ENCODE assay signal across 8 cellular contexts in genomic region chr17:4703330-4703691, GRCh38. TPM values are rescaled to one million over a fixed set of nuclear protein-coding genes. Genes with fewer than 3 reads are reported as not detected.
DNase-seq lines count a peak whose midpoint lies in the region; ATAC-seq and TF ChIP-seq lines count a peak whose summit lies in the region.

No MANE protein-coding gene starts in this region.

- POLR2A ChIA-PET in CD8-positive, alpha-beta memory T cell (lab: Charles Lee), result interaction anchor here (1.0 to 2.1 kb wide), 3 partner anchors 87 to 237 kb away, joined by 3 to 9 read pairs (median 4); partner anchors contain the start of genes PLD2, RNF167 and SLC25A11
- POLR2A ChIA-PET in PC-3 (lab: Charles Lee; ENCODE audit: unreplicated experiment), result interaction anchor here (0.6 kb wide), 1 partner anchor 87 kb away, joined by 15 read pairs; no protein-coding TSS in a partner anchor

- no TSS peak for BruUV-seq in PC-3 (replicated peaks; lab: Mats Ljungman, UMichigan)

- H3K79me2 ChIP-seq in PC-3 (ENCODE audit: low read length) (peaks cover 70% of the 10 kb centered on the region), osteoblast (ENCODE audit: insufficient read depth, low read length) (peaks cover 49% of the 10 kb centered on the region)

- peak overlapping the region; percentile 81 to 95 (median 91) for H3K4me3 Mint-ChIP-seq in CD8-positive, alpha-beta memory T cell

- no peak for ATAC-seq in PC-3
- no peak for ATAC-seq in GM18511 (IDR thresholded peaks at IDR 0.05; ENCODE audit: unreplicated experiment)

- H3K9me3 Mint-ChIP-seq in CD8-positive, alpha-beta memory T cell, result no peaks in the 10 kb centered on the region

- peak overlapping the region; percentile 95 for H3K4me2 ChIP-seq in PC-3 (ENCODE audit: low read length)
- H3K4me2 ChIP-seq in osteoblast (ENCODE audit: insufficient read depth, low read length), result peak overlapping the region; percentile 98

- peaks cover 0 to 3% of the 10 kb centered on the region in 2 donors for H3K27me3 Mint-ChIP-seq in CD8-positive, alpha-beta memory T cell

- DNase-seq in CD8-positive, alpha-beta memory T cell, result no peak
- no peak for DNase-seq in PC-3
- DNase-seq in epithelial cell of esophagus (ENCODE audit: low read depth), result no peak
- DNase-seq in osteoblast (ENCODE audit: insufficient read length, low spot score, missing footprints), result peak; percentile 79
- DNase-seq in NCI-H526 treated with DMSO at 0.1 percent for 48 hours (lab: John Stamatoyannopoulos, UW), result no peak
- no peak for DNase-seq in HUDEP-2 (lab: John Stamatoyannopoulos, UW; ENCODE audit: unreplicated experiment in 76 of 76)
- no peak for DNase-seq in activated CD4-positive, CD25-positive, alpha-beta regulatory T cell treated with anti-CD3 and anti-CD28 coated beads, Interleukin-2, amount 50 U/mL, for 72 hours

- TF ChIP-seq CTCF in PC-3 (conservative IDR thresholded peaks at IDR 0.05; ENCODE audit: low read depth, low read length), result no peak
- no peak for TF ChIP-seq CTCF in epithelial cell of esophagus (IDR thresholded peaks at IDR 0.05; ENCODE audit: insufficient read depth, low read depth, low read length, missing control alignments)
- no peak for TF ChIP-seq CTCF in osteoblast (IDR thresholded peaks at IDR 0.05; ENCODE audit: extremely low read depth, low read depth, low read length)

- no peaks in the 10 kb centered on the region for H3K9me3 ChIP-seq in CD8-positive, alpha-beta memory T cell (ENCODE audit: low read length)
- H3K9me3 ChIP-seq in PC-3 (ENCODE audit: low read length) (no peaks in the 10 kb centered on the region), osteoblast (ENCODE audit: low read depth, low read length) (no peaks in the 10 kb centered on the region)

- peak overlapping the region; percentile 97 for H3K9ac ChIP-seq in PC-3 (ENCODE audit: low read length)

- H3K9me2 ChIP-seq in PC-3 (replicated peaks; ENCODE audit: low read length), result no peaks in the 10 kb centered on the region

- H2AFZ ChIP-seq in PC-3 (ENCODE audit: low read length), result peak overlapping the region; percentile 79
- peak overlapping the region; percentile 99 for H2AFZ ChIP-seq in osteoblast (ENCODE audit: low read length)

- CTCF ChIA-PET in CD8-positive, alpha-beta memory T cell (lab: Charles Lee), result interaction anchor here (0.8 to 4.5 kb wide), 4 partner anchors 87 to 264 kb away, joined by 4 to 16 read pairs (median 4); partner anchors contain the start of genes CHRNE and SPAG7
- CTCF ChIA-PET in PC-3 (lab: Charles Lee), result no interaction called here

- peaks cover 34 to 59% (median 45%) of the 10 kb centered on the region in 3 donors for H3K4me1 Mint-ChIP-seq in CD8-positive, alpha-beta memory T cell

- peak overlapping the region; percentile 80 for H3K4me3 ChIP-seq in CD8-positive, alpha-beta memory T cell (ENCODE audit: low read length)
- H3K4me3 ChIP-seq in PC-3 (ENCODE audit: low read length), result peak overlapping the region; percentile 94
- peak overlapping the region; percentile 95 for H3K4me3 ChIP-seq in epithelial cell of esophagus (ENCODE audit: low read length)
- H3K4me3 ChIP-seq in osteoblast (ENCODE audit: insufficient read depth, low read length), result peak overlapping the region; percentile 100

- peaks cover 27% of the 10 kb centered on the region for H3K4me1 ChIP-seq in CD8-positive, alpha-beta memory T cell (ENCODE audit: insufficient read depth, low read length)
- H3K4me1 ChIP-seq in PC-3 (ENCODE audit: insufficient read depth, low read length) (peaks cover 20% of the 10 kb centered on the region), osteoblast (ENCODE audit: insufficient read depth, low read length) (peaks cover 13% of the 10 kb centered on the region)

- peaks cover 0 to 7% (median 0%) of the 10 kb centered on the region in 3 donors for H3K36me3 Mint-ChIP-seq in CD8-positive, alpha-beta memory T cell

- H3K27ac Mint-ChIP-seq in CD8-positive, alpha-beta memory T cell, result peak overlapping the region; percentile 75 to 98 (median 94)

- H4K20me1 ChIP-seq in PC-3 (ENCODE audit: low read length), result peaks cover 5% of the 10 kb centered on the region; the same call in 1 of the 2 replicates
- no peaks in the 10 kb centered on the region for H4K20me1 ChIP-seq in osteoblast (ENCODE audit: insufficient read depth, low read length)

- H3F3A ChIP-seq in PC-3 (ENCODE audit: low read length, unreplicated experiment), result no peaks in the 10 kb centered on the region

- intact Hi-C loops in PC-3 (cut with micrococcal nuclease), result no loop called here

- H3K27ac ChIP-seq in CD8-positive, alpha-beta memory T cell (ENCODE audit: low read depth, low read length), result peak overlapping the region; percentile 86
- peak overlapping the region; percentile 64 for H3K27ac ChIP-seq in PC-3 (ENCODE audit: low read length)
- peak overlapping the region; percentile 85 for H3K27ac ChIP-seq in osteoblast (ENCODE audit: low read depth, low read length)

- no peaks in the 10 kb centered on the region for H3K36me3 ChIP-seq in CD8-positive, alpha-beta memory T cell (ENCODE audit: insufficient read depth, low read length)
- H3K36me3 ChIP-seq in PC-3 (ENCODE audit: low read depth, low read length), result no peaks in the 10 kb centered on the region
- no peaks in the 10 kb centered on the region for H3K36me3 ChIP-seq in osteoblast (ENCODE audit: insufficient read depth, low read length)

- H3K27me3 ChIP-seq in CD8-positive, alpha-beta memory T cell (ENCODE audit: insufficient read depth, low read length, poor library complexity, severe bottlenecking), result no peaks in the 10 kb centered on the region
- H3K27me3 ChIP-seq in PC-3 (ENCODE audit: low read length), result no peaks in the 10 kb centered on the region
- H3K27me3 ChIP-seq in osteoblast (ENCODE audit: insufficient read depth, low read length), result no peaks in the 10 kb centered on the region

RNA-seq across cellular contexts. Expression of gene PELP1, which starts 0.6 kb away (rescaled TPM):
- 10 to 100 TPM; 95.6 to 99.2 TPM for total RNA-seq in CD8-positive, alpha-beta memory T cell
- 12.6 TPM for polyA plus RNA-seq in CD8-positive, alpha-beta memory T cell
- 35.1 and 37.6 TPM in 2 replicates for total RNA-seq in PC-3 (2014; rRNA removed)
- 18.6 and 19.9 TPM in 2 replicates for total RNA-seq in osteoblast

RNA-seq across cellular contexts. Expression of gene ARRB2, which starts 7.1 kb away (rescaled TPM):
- 100 to 1,000 TPM; 170 to 172 TPM for total RNA-seq in CD8-positive, alpha-beta memory T cell
- polyA plus RNA-seq in CD8-positive, alpha-beta memory T cell, result 69.4 TPM
- total RNA-seq in PC-3 (2014; rRNA removed) (22.2 and 28.1 TPM in 2 replicates), osteoblast (6.2 and 8.7 TPM in 2 replicates)

RNA-seq across cellular contexts. Expression of gene MED11, which starts 27.9 kb away (rescaled TPM):
- total RNA-seq in CD8-positive, alpha-beta memory T cell, result 10 to 100 TPM; 23.4 to 26.7 TPM
- 58.9 TPM for polyA plus RNA-seq in CD8-positive, alpha-beta memory T cell
- total RNA-seq in PC-3 (2014; rRNA removed) (25.4 and 28.9 TPM in 2 replicates), osteoblast (11.2 and 13.0 TPM in 2 replicates)

RNA-seq across cellular contexts. Expression of gene ZMYND15, which starts 36.3 kb away (rescaled TPM):
- under 1 TPM in 1 of 2 experiments, not detected in 1; 0.09 TPM for total RNA-seq in CD8-positive, alpha-beta memory T cell
- polyA plus RNA-seq in CD8-positive, alpha-beta memory T cell, result not detected
- total RNA-seq in PC-3 (2014; rRNA removed) (0.51 and 0.58 TPM in 2 replicates), osteoblast (0.59 and 1.4 TPM in 2 replicates)

RNA-seq across cellular contexts. Expression of gene CXCL16, which starts 36.4 kb away (rescaled TPM):
- 1 to 10 TPM; 2.4 to 2.8 TPM for total RNA-seq in CD8-positive, alpha-beta memory T cell
- 3.0 TPM for polyA plus RNA-seq in CD8-positive, alpha-beta memory T cell
- 22.1 and 38.7 TPM in 2 replicates for total RNA-seq in PC-3 (2014; rRNA removed)
- 5.9 and 11.2 TPM in 2 replicates for total RNA-seq in osteoblast
